Comparison of ENCODE assay signal across 8 cellular contexts in genomic region chr9:79572032-79572890, GRCh38. TPM values are rescaled to one million over a fixed set of nuclear protein-coding genes. Genes with fewer than 3 reads are reported as not detected.
DNase-seq lines count a peak whose midpoint lies in the region; ATAC-seq, FAIRE-seq and TF ChIP-seq lines count a peak whose summit lies in the region.

No MANE protein-coding gene starts in this region.

- H3K4me3 ChIP-seq in CD4-positive, alpha-beta memory T cell (ENCODE audit: low read length in 2 of 2) = peak overlapping the region; percentile 55 to 66
- H3K4me3 ChIP-seq in SJCRH30 = peak overlapping the region; percentile 95
- H3K4me3 ChIP-seq in brain microvascular endothelial cell (ENCODE audit: low read depth, low read length) = peak overlapping the region; percentile 82
- peak overlapping the region; percentile 79 to 91 (median 82) for H3K4me3 ChIP-seq in skeletal muscle tissue (ENCODE audit: low read length in 3 of 3)

- POLR2A ChIA-PET in CD4-positive, alpha-beta memory T cell (lab: Charles Lee; ENCODE audit: partially characterized antibody) = interaction anchor here (0.6 to 3.8 kb wide), 38 partner anchors 10 to 1066 kb away, joined by 3 to 106 read pairs (median 5); no protein-coding TSS in a partner anchor

- peak overlapping the region in 6 of 7 donors; percentile 43 to 95 (median 79) for H3K27ac Mint-ChIP-seq in CD4-positive, alpha-beta memory T cell
- peak overlapping the region in 3 of 6 donors; percentile 55 to 86 (median 85) for H3K27ac Mint-ChIP-seq in immature natural killer cell

- intact Hi-C loops in CD4-positive, alpha-beta memory T cell (cut with micrococcal nuclease) = loop anchor here (5.0 kb wide), 5 partner anchors 95 to 1275 kb away; partner anchors contain the start of gene PSAT1

- peaks cover 8% of the 10 kb centered on the region for H3K27me3 ChIP-seq in CD4-positive, alpha-beta memory T cell (ENCODE audit: insufficient read depth, low read length)
- H3K27me3 ChIP-seq in SJCRH30 (no peaks in the 10 kb centered on the region), brain microvascular endothelial cell (replicated peaks) (no peaks in the 10 kb centered on the region), skeletal muscle tissue (ENCODE audit: control insufficient read depth in 3 of 3, insufficient read depth in 3 of 3, low read length in 3 of 3) (no peaks in the 10 kb centered on the region)

- peaks cover 43% of the 10 kb centered on the region for H3K4me1 ChIP-seq in CD4-positive, alpha-beta memory T cell (ENCODE audit: insufficient read depth, low read length)
- H3K4me1 ChIP-seq in SJCRH30 (peaks cover 2% of the 10 kb centered on the region; the same call in 1 of the 2 replicates), skeletal muscle tissue (ENCODE audit: control insufficient read depth in 3 of 3, insufficient read depth in 3 of 3, low read length in 3 of 3) (peaks cover 12 to 23% (median 22%) of the 10 kb centered on the region in 3 donors)

- H3K9me3 Mint-ChIP-seq in CD4-positive, alpha-beta memory T cell = no peaks in the 10 kb centered on the region
- peaks cover 0 to 3% (median 0%) of the 10 kb centered on the region in 6 donors for H3K9me3 Mint-ChIP-seq in immature natural killer cell

- no peaks in the 10 kb centered on the region for H3K36me3 ChIP-seq in CD4-positive, alpha-beta memory T cell (ENCODE audit: insufficient read depth, low read length)
- H3K36me3 ChIP-seq in SJCRH30 = peaks cover 15% of the 10 kb centered on the region
- no peaks in the 10 kb centered on the region for H3K36me3 ChIP-seq in brain microvascular endothelial cell (replicated peaks)
- H3K36me3 ChIP-seq in skeletal muscle tissue (ENCODE audit: control insufficient read depth in 3 of 3, insufficient read depth in 3 of 3, low read length in 3 of 3) = no peaks in the 10 kb centered on the region

- peaks cover 4% of the 10 kb centered on the region in 2 donors for H3K27me3 Mint-ChIP-seq in CD4-positive, alpha-beta memory T cell
- peaks cover 11 to 27% (median 13%) of the 10 kb centered on the region in 3 donors for H3K27me3 Mint-ChIP-seq in immature natural killer cell (ENCODE audit: low read depth in 3 of 3)

- peak overlapping the region; percentile 85 for H3K27ac ChIP-seq in CD4-positive, alpha-beta memory T cell (ENCODE audit: low read depth, low read length)
- H3K27ac ChIP-seq in SJCRH30 = peak overlapping the region; percentile 82
- H3K27ac ChIP-seq in brain microvascular endothelial cell = peak overlapping the region; percentile 82
- H3K27ac ChIP-seq in skeletal muscle tissue (ENCODE audit: low read depth, low read length) = peak overlapping the region; percentile 98

- H3K9ac ChIP-seq in skeletal muscle tissue (ENCODE audit: low read depth in 1 of 3, low read length in 3 of 3) = peak overlapping the region; percentile 84 to 97 (median 94)

- H3K4me1 Mint-ChIP-seq in CD4-positive, alpha-beta memory T cell = peaks cover 31 to 45% (median 34%) of the 10 kb centered on the region in 4 donors
- peaks cover 40 to 47% of the 10 kb centered on the region in 2 donors for H3K4me1 Mint-ChIP-seq in immature natural killer cell

- ATAC-seq in HG02642 (IDR thresholded peaks at IDR 0.05; ENCODE audit: poor library complexity, unreplicated experiment) = no peak

- FAIRE-seq in H54 (lab: Jason Lieb, UNC) = no peak

- peak in 2 of 5 donors; percentile 61 to 62 for DNase-seq in CD4-positive, alpha-beta memory T cell
- DNase-seq in H54 (ENCODE audit: insufficient read length, low spot score) (peak; percentile 45), SJCRH30 (peak; percentile 55 to 70), brain microvascular endothelial cell (peak; percentile 36), immature natural killer cell (peak in 1 of 3 donors; percentile 78), NCI-H446 (lab: John Stamatoyannopoulos, UW) (no peak)

- H3K9me3 ChIP-seq in CD4-positive, alpha-beta memory T cell (ENCODE audit: control insufficient read depth in 1 of 2, low read length in 2 of 2) = no peaks in the 10 kb centered on the region
- H3K9me3 ChIP-seq in SJCRH30 (replicated peaks) (no peaks in the 10 kb centered on the region), skeletal muscle tissue (ENCODE audit: control insufficient read depth in 3 of 3, low read length in 3 of 3) (no peaks in the 10 kb centered on the region)

- CTCF ChIA-PET in CD4-positive, alpha-beta memory T cell (lab: Charles Lee; ENCODE audit: partially characterized antibody) = interaction anchor here (0.9 to 1.9 kb wide), 9 partner anchors 10 to 602 kb away, joined by 3 to 23 read pairs (median 3); no protein-coding TSS in a partner anchor

- H3K36me3 Mint-ChIP-seq in CD4-positive, alpha-beta memory T cell = peaks cover 0 to 14% of the 10 kb centered on the region in 2 donors
- H3K36me3 Mint-ChIP-seq in immature natural killer cell = peaks cover 0 to 5% (median 0%) of the 10 kb centered on the region in 3 donors

- in situ Hi-C loops in brain microvascular endothelial cell (cut with HindIII; ENCODE audit: low pct_ligation_motif_present, low sequenced_read_pairs) = no loop called here

- H3K4me3 Mint-ChIP-seq in CD4-positive, alpha-beta memory T cell = peak overlapping the region; percentile 63 to 96 (median 78)
- peak overlapping the region; percentile 61 to 93 (median 76) for H3K4me3 Mint-ChIP-seq in immature natural killer cell

- TF ChIP-seq CTCF in brain microvascular endothelial cell (IDR thresholded peaks at IDR 0.05; ENCODE audit: low read depth, low read length, missing control alignments) = no peak

- TF ChIP-seq POLR2A in H54 (IDR thresholded peaks at IDR 0.05; ENCODE audit: low read depth, low read length) = 0 out of 2 replicates have a peak, but pooled peaks have one; percentile 22

RNA-seq across cellular contexts. Expression of gene TLE4, which starts 0.5 kb away (rescaled TPM):
- total RNA-seq in CD4-positive, alpha-beta memory T cell = 100 to 1,000 TPM in 1 of 2 experiments, 10 to 100 TPM in 1; 98.6 to 101 TPM
- 10 to 100 TPM; 27.9 to 45.7 TPM for polyA plus RNA-seq in CD4-positive, alpha-beta memory T cell
- total RNA-seq in SJCRH30 (2014; rRNA removed; shearing (Covaris generic)) = 95.5 and 103 TPM in 2 replicates
- polyA plus RNA-seq in immature natural killer cell = 10 to 100 TPM; 38.0 to 41.4 (median 38.1) TPM
- 14.6 TPM for total RNA-seq in skeletal muscle tissue

Comparison
In these comparisons a context has a peak if more than half of its experiments do, and no peak if none do; other contexts are left out.
1. DNase-seq: peak in H54 (single experiment), SJCRH30 (2 of 2) and brain microvascular endothelial cell (single experiment); none in NCI-H446 (0 of 2).
2. Peak in every context shown above with its lines, with median percentiles within 50 percentile points of each other: H3K27ac ChIP-seq and H3K4me3 ChIP-seq.